Comparison of ENCODE assay signal across 2 cellular contexts in the genomic region with DNA sequence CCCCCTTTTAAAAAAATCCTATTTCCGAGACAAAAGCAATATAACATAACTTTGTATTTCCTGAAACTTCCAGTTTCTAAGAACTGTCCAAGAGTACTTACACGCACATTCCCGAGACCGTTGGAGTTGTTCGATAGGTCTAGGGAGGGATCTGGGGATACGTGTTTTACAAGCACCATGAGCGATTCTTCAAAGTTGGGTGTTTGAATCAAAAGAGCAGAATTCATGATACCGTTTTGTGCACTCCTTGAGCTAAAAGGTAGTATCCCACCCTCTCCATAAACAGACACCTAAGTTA.
TF ChIP-seq lines count a peak whose summit lies in the region.

No MANE protein-coding gene starts in this region.

TF ChIP-seq in SK-N-SH, 30 proteins besides CTCF, POLR2A, EP300 and RAD21 (continued from another document):
- TF ChIP-seq, protein P1, sequence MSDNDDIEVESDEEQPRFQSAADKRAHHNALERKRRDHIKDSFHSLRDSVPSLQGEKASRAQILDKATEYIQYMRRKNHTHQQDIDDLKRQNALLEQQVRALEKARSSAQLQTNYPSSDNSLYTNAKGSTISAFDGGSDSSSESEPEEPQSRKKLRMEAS (IDR thresholded peaks at IDR 0.05; ENCODE audit: low read depth): no peak
- TF ChIP-seq JUND (IDR thresholded peaks at IDR 0.05): no peak
- TF ChIP-seq TCF12 (IDR thresholded peaks at IDR 0.05): no peak
- no peak for TF ChIP-seq ELF1 (IDR thresholded peaks at IDR 0.05)
- TF ChIP-seq PBX3 (IDR thresholded peaks at IDR 0.05): no peak
- no peak for TF ChIP-seq SIN3A (IDR thresholded peaks at IDR 0.05; ENCODE audit: borderline replicate concordance, low read depth, low read length)
- no peak for TF ChIP-seq RCOR1 (IDR thresholded peaks at IDR 0.05; ENCODE audit: low read length)
- TF ChIP-seq, protein P2, sequence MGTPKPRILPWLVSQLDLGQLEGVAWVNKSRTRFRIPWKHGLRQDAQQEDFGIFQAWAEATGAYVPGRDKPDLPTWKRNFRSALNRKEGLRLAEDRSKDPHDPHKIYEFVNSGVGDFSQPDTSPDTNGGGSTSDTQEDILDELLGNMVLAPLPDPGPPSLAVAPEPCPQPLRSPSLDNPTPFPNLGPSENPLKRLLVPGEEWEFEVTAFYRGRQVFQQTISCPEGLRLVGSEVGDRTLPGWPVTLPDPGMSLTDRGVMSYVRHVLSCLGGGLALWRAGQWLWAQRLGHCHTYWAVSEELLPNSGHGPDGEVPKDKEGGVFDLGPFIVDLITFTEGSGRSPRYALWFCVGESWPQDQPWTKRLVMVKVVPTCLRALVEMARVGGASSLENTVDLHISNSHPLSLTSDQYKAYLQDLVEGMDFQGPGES (IDR thresholded peaks at IDR 0.05; ENCODE audit: low read depth, low read length): no peak
- TF ChIP-seq ZBTB33 (IDR thresholded peaks at IDR 0.05; ENCODE audit: borderline replicate concordance, low read depth): no peak
- TF ChIP-seq GATA2 (CRISPR knock-in tag; IDR thresholded peaks at IDR 0.05): no peak
- no peak for TF ChIP-seq MEF2A (IDR thresholded peaks at IDR 0.05; ENCODE audit: borderline replicate concordance, low read depth)
- TF ChIP-seq CHD2 (IDR thresholded peaks at IDR 0.05; ENCODE audit: low read length, partially characterized antibody): no peak

TF ChIP-seq in SK-N-SH treated with all-trans-retinoic acid at 6 μM for 48 hours, 23 proteins besides CTCF, POLR2A, EP300 and RAD21 (continued from another document):
- TF ChIP-seq TSHZ2 (CRISPR knock-in tag; IDR thresholded peaks at IDR 0.05): no peak
- TF ChIP-seq BACH2 (CRISPR knock-in tag; IDR thresholded peaks at IDR 0.05; ENCODE audit: borderline replicate concordance): no peak
- no peak for TF ChIP-seq ISL1 (CRISPR knock-in tag; IDR thresholded peaks at IDR 0.05)
- no peak; the same call in 1 of the 2 replicates for TF ChIP-seq ZNF565 (CRISPR knock-in tag; conservative IDR thresholded peaks at IDR 0.05; ENCODE audit: low read depth)
- TF ChIP-seq ZFP30 (CRISPR knock-in tag; IDR thresholded peaks at IDR 0.05): no peak
